Comparison of ENCODE assay signal across 24 cellular contexts in genomic region chr16:50081428-50082018, GRCh38.
"Had no signal": no experiment of that assay in that cellular context is flagged by ENCODE, and none has a peak within 500 bp of the region (broad histone marks: within the 10 kb centered on the region; RNA-seq: fewer than 3 reads in every experiment).

No MANE protein-coding gene starts in this region.

- H3K4me1 Mint-ChIP-seq: endodermal cell, nephron progenitor cell had no signal

- DNase-seq: activated CD4-positive, alpha-beta memory T cell treated with anti-CD3 and anti-CD28 coated beads for 36 hours; activated CD4-positive, alpha-beta T cell treated with anti-CD3 and anti-CD28 coated beads for 36 hours; activated CD4-positive, CD25-positive, alpha-beta regulatory T cell; activated effector memory CD4-positive, alpha-beta T cell treated with Interleukin-2 at 50 U/mL for 16 hours; activated naive CD4-positive, alpha-beta T cell treated with Interleukin-2 at 50 U/mL for 16 hours; activated T-cell treated with anti-CD3 and anti-CD28 coated beads, Interleukin-2, amount 50 U/mL, for 48 hours; amygdala; central memory CD4-positive, alpha-beta T cell; endodermal cell; heart left ventricle; hypothalamus; immature natural killer cell; kidney; left colon; mammary epithelial cell; nephron progenitor cell; right lobe of liver; stimulated activated CD4-positive, alpha-beta T cell treated with anti-CD3 and anti-CD28 coated beads, Interleukin-2, amount 100 ng/mL, for 48 hours; stimulated activated naive CD4-positive, alpha-beta T cell treated with Interleukin-2 at 50 U/mL for 16 hours; substantia nigra; uterus had no signal

- H3K4me3 Mint-ChIP-seq: activated CD4-positive, alpha-beta memory T cell treated with anti-CD3 and anti-CD28 coated beads for 36 hours; activated CD4-positive, alpha-beta T cell treated with anti-CD3 and anti-CD28 coated beads for 36 hours; endodermal cell; immature natural killer cell; nephron progenitor cell; type B pancreatic cell had no signal

- H3K27me3 Mint-ChIP-seq: activated CD4-positive, alpha-beta memory T cell treated with anti-CD3 and anti-CD28 coated beads for 36 hours; activated CD4-positive, alpha-beta T cell treated with anti-CD3 and anti-CD28 coated beads for 36 hours; type B pancreatic cell had no signal

- H3K9me3 Mint-ChIP-seq: activated CD4-positive, alpha-beta memory T cell treated with anti-CD3 and anti-CD28 coated beads for 36 hours; endodermal cell; immature natural killer cell; nephron progenitor cell; type B pancreatic cell had no signal

- H3K9me3 ChIP-seq: esophagus muscularis mucosa, heart left ventricle, neutrophil, right lobe of liver, uterus had no signal

- H3K4me1 ChIP-seq: right lobe of liver, uterus had no signal

- H3K4me3 ChIP-seq: esophagus muscularis mucosa, heart left ventricle, right lobe of liver, uterus had no signal

- H3K36me3 ChIP-seq: uterus had no signal

- ATAC-seq: activated CD4-positive, alpha-beta T cell treated with anti-CD3 and anti-CD28 coated beads for 36 hours; heart left ventricle; left colon; right lobe of liver had no signal

- H3K27me3 ChIP-seq: esophagus muscularis mucosa, heart left ventricle, neutrophil, right lobe of liver, uterus had no signal

- H3K27ac Mint-ChIP-seq: activated CD4-positive, alpha-beta memory T cell treated with anti-CD3 and anti-CD28 coated beads for 36 hours; activated CD4-positive, alpha-beta T cell treated with anti-CD3 and anti-CD28 coated beads for 36 hours; endodermal cell; immature natural killer cell; nephron progenitor cell; type B pancreatic cell had no signal

- H3K27ac ChIP-seq: esophagus muscularis mucosa, heart left ventricle, neutrophil, right lobe of liver, uterus had no signal
